28 cellular contexts compared by ENCODE assay signal in the genomic region with DNA sequence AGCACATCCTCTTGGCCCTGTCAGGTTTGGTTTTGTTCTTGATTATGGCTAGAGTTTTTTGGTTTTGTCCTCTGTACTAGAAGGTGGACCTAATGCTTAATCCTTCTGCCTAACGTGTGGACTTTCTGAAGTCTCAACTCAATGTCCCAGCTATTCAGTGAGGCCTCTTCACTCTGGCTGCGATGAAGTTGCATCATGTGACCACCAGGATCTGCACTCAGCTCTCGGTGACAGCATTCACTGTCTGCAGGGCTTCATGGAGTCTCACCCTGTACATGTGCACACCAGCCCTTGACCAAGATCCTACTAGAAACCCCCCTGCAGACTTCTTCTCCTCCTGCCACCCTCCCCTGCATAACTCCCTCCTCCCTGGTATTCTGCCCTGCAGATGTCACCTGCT. TPM values are rescaled to one million over a fixed set of nuclear protein-coding genes. Genes with fewer than 3 reads are reported as not detected.
"Had no signal": no experiment of that assay in that cellular context is flagged by ENCODE, and none has a peak within 500 bp of the region (broad histone marks: within the 10 kb centered on the region; RNA-seq: fewer than 3 reads in every experiment).

No MANE protein-coding gene starts in this region.

- H3K27ac ChIP-seq: neural progenitor cell, ovary, parathyroid adenoma, psoas muscle, right lobe of liver, sigmoid colon, stomach, thoracic aorta, thyroid gland, tibial nerve, upper lobe of left lung, vagina had no signal

- H3K27me3 ChIP-seq: ovary, right lobe of liver, sigmoid colon, thyroid gland, tibial nerve, upper lobe of left lung, vagina had no signal

- H3K79me2 ChIP-seq: parathyroid adenoma had no signal

- H3K9me3 ChIP-seq: ovary, psoas muscle, right lobe of liver, thoracic aorta, thyroid gland, vagina had no signal

- H3K27ac Mint-ChIP-seq: nephron; neural progenitor cell; progenitor cell of endocrine pancreas; stimulated activated effector memory CD8-positive, alpha-beta T cell treated with anti-CD3 and anti-CD28 coated beads, Interleukin-12 subunit alpha, Interleukin-12 subunit beta, amount 100 ng/mL, for 72 hours; stimulated activated naive B cell treated with anti-CD40 and anti-IgM and Interleukin-4, amounts not matched to agents 10 μg/mL and 1 μg/mL and 100 μg/mL, for 72 hours; stimulated activated naive CD8-positive, alpha-beta T cell treated with anti-CD3 and anti-CD28 coated beads, Interleukin-15, Interleukin-2, amounts not matched to agents 100 ng/mL and 50 ng/mL, for 24 hours had no signal

- H3K36me3 ChIP-seq: neural progenitor cell, ovary, right lobe of liver, sigmoid colon, stomach, thoracic aorta, thyroid gland, tibial nerve, upper lobe of left lung, vagina had no signal

- H3K4me3 ChIP-seq: neural progenitor cell, ovary, psoas muscle, right lobe of liver, sigmoid colon, stomach, thoracic aorta, thyroid gland, tibial nerve, upper lobe of left lung, vagina had no signal

- DNase-seq: occipital lobe; ovary; posterior cingulate gyrus; psoas muscle; right cardiac atrium; right lobe of liver; sigmoid colon; small intestine; stimulated activated CD4-positive, alpha-beta T cell treated with anti-CD3 and anti-CD28 coated beads, Interleukin-15, amount 100 ng/mL, for 24 hours; stimulated activated CD4-positive, alpha-beta T cell treated with anti-CD3 and anti-CD28 coated beads, Interleukin-2, amount 100 ng/mL, for 24 hours; stimulated activated CD4-positive, alpha-beta T cell treated with anti-CD3 and anti-CD28 coated beads, Interleukin-2, amount 100 ng/mL, for 48 hours; stimulated activated CD4-positive, alpha-beta T cell treated with anti-CD3 and anti-CD28 coated beads, Interleukin-4, amount 100 ng/mL, for 24 hours; stimulated activated naive B cell treated with anti-CD40 and anti-IgM and Interleukin-4, amounts not matched to agents 10 μg/mL and 1 μg/mL and 100 μg/mL, for 72 hours; stimulated activated naive CD4-positive, alpha-beta T cell treated with Interleukin-2 at 50 U/mL for 16 hours; stomach; thyroid gland; trophoblast cell; upper lobe of left lung had no signal

- H3K4me3 Mint-ChIP-seq: nephron; neural progenitor cell; stimulated activated effector memory CD8-positive, alpha-beta T cell treated with anti-CD3 and anti-CD28 coated beads, Interleukin-12 subunit alpha, Interleukin-12 subunit beta, amount 100 ng/mL, for 72 hours; stimulated activated naive B cell treated with anti-CD40 and anti-IgM and Interleukin-4, amounts not matched to agents 10 μg/mL and 1 μg/mL and 100 μg/mL, for 72 hours; stimulated activated naive CD8-positive, alpha-beta T cell treated with anti-CD3 and anti-CD28 coated beads, Interleukin-15, Interleukin-2, amounts not matched to agents 100 ng/mL and 50 ng/mL, for 24 hours had no signal

- FAIRE-seq: small intestine, urothelium cell line had no signal

- H3K36me3 Mint-ChIP-seq: neural progenitor cell; stimulated activated effector memory CD8-positive, alpha-beta T cell treated with anti-CD3 and anti-CD28 coated beads, Interleukin-12 subunit alpha, Interleukin-12 subunit beta, amount 100 ng/mL, for 72 hours; stimulated activated naive B cell treated with anti-CD40 and anti-IgM and Interleukin-4, amounts not matched to agents 10 μg/mL and 1 μg/mL and 100 μg/mL, for 72 hours had no signal

- H2AFZ ChIP-seq: neural progenitor cell, parathyroid adenoma had no signal

- H3K4me1 ChIP-seq: neural progenitor cell, parathyroid adenoma, psoas muscle, right lobe of liver, stomach, thyroid gland, upper lobe of left lung, vagina had no signal

- H3K4me1 Mint-ChIP-seq: nephron; neural progenitor cell; stimulated activated effector memory CD8-positive, alpha-beta T cell treated with anti-CD3 and anti-CD28 coated beads, Interleukin-12 subunit alpha, Interleukin-12 subunit beta, amount 100 ng/mL, for 72 hours; stimulated activated naive B cell treated with anti-CD40 and anti-IgM and Interleukin-4, amounts not matched to agents 10 μg/mL and 1 μg/mL and 100 μg/mL, for 72 hours had no signal

- H3K9ac ChIP-seq: neural progenitor cell, parathyroid adenoma had no signal

- ATAC-seq: psoas muscle; right cardiac atrium; right lobe of liver; stimulated activated effector memory CD8-positive, alpha-beta T cell treated with anti-CD3 and anti-CD28 coated beads, Interleukin-12 subunit alpha, Interleukin-12 subunit beta, amount 100 ng/mL, for 72 hours; stimulated activated naive B cell treated with anti-CD40 and anti-IgM and Interleukin-4, amounts not matched to agents 10 μg/mL and 1 μg/mL and 100 μg/mL, for 72 hours had no signal

- H3K4me2 ChIP-seq: neural progenitor cell had no signal

RNA-seq across cellular contexts. Expression of gene HRH1, which starts 38.7 kb away (rescaled TPM):
- total RNA-seq: progenitor cell of endocrine pancreas had no signal
